ENCODE assay signal across 27 cellular contexts in the genomic region with DNA sequence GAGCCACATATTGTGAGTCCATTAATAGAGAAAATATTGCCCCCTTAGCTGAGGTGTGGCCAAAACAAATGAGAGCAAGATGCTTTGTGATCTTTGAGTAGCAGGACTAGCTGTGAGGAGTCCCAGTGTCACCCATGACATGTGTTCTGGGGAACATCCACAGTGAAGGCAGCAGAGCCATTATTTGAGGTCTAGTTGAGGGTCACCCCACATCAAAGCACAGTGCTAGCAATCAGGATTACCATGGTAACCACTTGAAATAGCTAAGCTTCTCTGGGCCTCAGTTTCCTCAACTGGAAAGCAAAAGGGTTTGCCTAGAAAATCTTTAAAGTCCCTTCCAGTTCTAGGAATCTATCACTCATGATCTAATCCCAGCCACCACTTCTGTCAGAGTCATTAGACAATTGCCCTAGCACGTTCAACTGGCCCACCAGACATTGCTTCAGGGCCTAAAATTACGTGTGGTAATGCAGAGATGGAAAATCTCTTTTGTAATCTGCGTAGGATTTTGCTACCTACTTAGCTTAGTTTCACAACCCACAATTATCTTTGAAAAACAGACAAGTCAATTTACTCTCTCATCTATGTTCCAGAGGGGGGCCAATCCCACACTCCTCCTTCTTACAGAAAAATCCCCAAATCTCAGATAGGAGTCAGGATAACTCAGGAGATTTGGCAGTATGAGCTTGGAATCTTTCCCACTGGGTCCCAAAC.
DNase-seq lines count a peak whose midpoint lies in the region; ATAC-seq and TF ChIP-seq lines count a peak whose summit lies in the region.
"Had no signal": no experiment of that assay in that cellular context is flagged by ENCODE, and none has a peak within 500 bp of the region (broad histone marks: within the 10 kb centered on the region; RNA-seq: fewer than 3 reads in every experiment).

No MANE protein-coding gene starts in this region.

- no peaks in the 10 kb centered on the region for H3K27me3 ChIP-seq in CD4-positive, alpha-beta T cell (ENCODE audit: control insufficient read depth, insufficient read depth, low read length)
- no peaks in the 10 kb centered on the region for H3K27me3 ChIP-seq in HAP-1 (ENCODE audit: low read depth)
- H3K27me3 ChIP-seq: ovary had no signal

- no peak overlapping the region for H3K4me3 ChIP-seq in HAP-1
- H3K4me3 ChIP-seq: ovary, thoracic aorta had no signal

- no peak overlapping the region for H3K4me3 Mint-ChIP-seq in CD4-positive, alpha-beta T cell
- no peak overlapping the region for H3K4me3 Mint-ChIP-seq in activated T-helper 2 cell treated with anti-CD3 and anti-CD28 coated beads, Interferon-gamma antibody, Interleukin-2, Interleukin-4, amounts not matched to agents 10 μg/mL and 5 μg/mL and 100 μg/mL, durations not matched to agents 14 hours and 24 hours and 36 hours (ENCODE audit: low read depth)
- H3K4me3 Mint-ChIP-seq in mesothelial cell of epicardium: no peak overlapping the region
- H3K4me3 Mint-ChIP-seq: activated CD4-positive, alpha-beta memory T cell treated with anti-CD3 and anti-CD28 coated beads, Interleukin-2, amount 10 ng/mL, durations not matched to agents 7 days and 5 days; activated naive CD8-positive, alpha-beta T cell; brain; CD8-positive, alpha-beta T cell; memory B cell; naive B cell; WTC11 had no signal

- peak overlapping the region; percentile 66 for H3K27ac Mint-ChIP-seq in CD4-positive, alpha-beta T cell
- peak overlapping the region; percentile 54 for H3K27ac Mint-ChIP-seq in activated T-helper 2 cell treated with anti-CD3 and anti-CD28 coated beads, Interferon-gamma antibody, Interleukin-2, Interleukin-4, amounts not matched to agents 10 μg/mL and 5 μg/mL and 100 μg/mL, durations not matched to agents 14 hours and 24 hours and 36 hours
- peak overlapping the region; percentile 45 for H3K27ac Mint-ChIP-seq in mesothelial cell of epicardium
- H3K27ac Mint-ChIP-seq: activated CD4-positive, alpha-beta memory T cell treated with anti-CD3 and anti-CD28 coated beads, Interleukin-2, amount 10 ng/mL, durations not matched to agents 7 days and 5 days; CD8-positive, alpha-beta T cell; memory B cell; naive B cell; WTC11 had no signal

- H3K9me3 Mint-ChIP-seq in CD4-positive, alpha-beta T cell: no peaks in the 10 kb centered on the region
- peaks cover 22% of the 10 kb centered on the region for H3K9me3 Mint-ChIP-seq in activated T-helper 2 cell treated with anti-CD3 and anti-CD28 coated beads, Interferon-gamma antibody, Interleukin-2, Interleukin-4, amounts not matched to agents 10 μg/mL and 5 μg/mL and 100 μg/mL, durations not matched to agents 14 hours and 24 hours and 36 hours
- peaks cover 10% of the 10 kb centered on the region for H3K9me3 Mint-ChIP-seq in mesothelial cell of epicardium
- H3K9me3 Mint-ChIP-seq: CD8-positive, alpha-beta T cell had no signal

- H3K4me1 ChIP-seq in HAP-1: peaks cover 5% of the 10 kb centered on the region

- H3K4me1 Mint-ChIP-seq in CD4-positive, alpha-beta T cell (ENCODE audit: low read depth): peaks cover 25% of the 10 kb centered on the region
- peaks cover 58% of the 10 kb centered on the region for H3K4me1 Mint-ChIP-seq in activated T-helper 2 cell treated with anti-CD3 and anti-CD28 coated beads, Interferon-gamma antibody, Interleukin-2, Interleukin-4, amounts not matched to agents 10 μg/mL and 5 μg/mL and 100 μg/mL, durations not matched to agents 14 hours and 24 hours and 36 hours (ENCODE audit: low read depth)
- H3K4me1 Mint-ChIP-seq in mesothelial cell of epicardium: peaks cover 8% of the 10 kb centered on the region
- H3K4me1 Mint-ChIP-seq: memory B cell, naive B cell, WTC11 had no signal

- H3K27me3 Mint-ChIP-seq in CD4-positive, alpha-beta T cell: no peaks in the 10 kb centered on the region
- peaks cover 19% of the 10 kb centered on the region for H3K27me3 Mint-ChIP-seq in activated T-helper 2 cell treated with anti-CD3 and anti-CD28 coated beads, Interferon-gamma antibody, Interleukin-2, Interleukin-4, amounts not matched to agents 10 μg/mL and 5 μg/mL and 100 μg/mL, durations not matched to agents 14 hours and 24 hours and 36 hours (ENCODE audit: low read depth)
- H3K27me3 Mint-ChIP-seq in mesothelial cell of epicardium (ENCODE audit: low read depth): peaks cover 5% of the 10 kb centered on the region

- DNase-seq in CD4-positive, alpha-beta T cell: no peak
- DNase-seq in NCI-H2227 (lab: John Stamatoyannopoulos, UW; ENCODE audit: unreplicated experiment) (peak; percentile 38), mesothelial cell of epicardium (ENCODE audit: low spot score in 2 of 2, unreplicated experiment in 2 of 2) (no peak), HAP-1 (ENCODE audit: low spot score in 2 of 2) (no peak), H4 (ENCODE audit: low spot score) (no peak), foreskin melanocyte (no peak), Ammon's horn (ENCODE audit: low spot score) (no peak)
- DNase-seq in activated T-helper 2 cell treated with anti-CD3 and anti-CD28 coated beads, Interferon-gamma antibody, Interleukin-2, Interleukin-4, amounts not matched to agents 10 μg/mL and 5 μg/mL and 100 μg/mL, durations not matched to agents 14 hours and 24 hours and 36 hours (ENCODE audit: low spot score): no peak
- DNase-seq: activated CD4-positive, alpha-beta memory T cell treated with anti-CD3 and anti-CD28 coated beads, Interleukin-2, amount 10 ng/mL, durations not matched to agents 7 days and 5 days; activated T-cell treated with anti-CD3 and anti-CD28 coated beads, Interleukin-2, amount 50 U/mL, for 1 hour; CD8-positive, alpha-beta T cell; GDM1; H7; IMR-90; left cardiac atrium; naive B cell; NCI-H1417; NCI-H2081 treated with DMSO at 0.1 percent for 48 hours; NCI-H524; NK-92 treated with Interleukin-12 subunit alpha and Interleukin-12 subunit beta, amount 100 ng/mL, for 24 hours; ovary; right cardiac atrium had no signal

- H3K36me3 Mint-ChIP-seq in CD4-positive, alpha-beta T cell (ENCODE audit: low read depth): no peaks in the 10 kb centered on the region
- H3K36me3 Mint-ChIP-seq in activated T-helper 2 cell treated with anti-CD3 and anti-CD28 coated beads, Interferon-gamma antibody, Interleukin-2, Interleukin-4, amounts not matched to agents 10 μg/mL and 5 μg/mL and 100 μg/mL, durations not matched to agents 14 hours and 24 hours and 36 hours (ENCODE audit: low read depth): peaks cover 6% of the 10 kb centered on the region
- H3K36me3 Mint-ChIP-seq in mesothelial cell of epicardium: no peaks in the 10 kb centered on the region
- H3K36me3 Mint-ChIP-seq: activated naive CD8-positive, alpha-beta T cell; brain; CD8-positive, alpha-beta T cell; WTC11 had no signal

- no peaks in the 10 kb centered on the region for H3K9me3 ChIP-seq in CD4-positive, alpha-beta T cell (ENCODE audit: control insufficient read depth, low read length)
- H3K9me3 ChIP-seq in HAP-1: no peaks in the 10 kb centered on the region
- H3K9me3 ChIP-seq: ovary, thoracic aorta had no signal

- no peak for TF ChIP-seq CTCF in CD4-positive, alpha-beta T cell (IDR thresholded peaks at IDR 0.05)
- TF ChIP-seq CTCF in mesothelial cell of epicardium (IDR thresholded peaks at IDR 0.05; ENCODE audit: unreplicated experiment): no peak

- intact Hi-C loops in CD4-positive, alpha-beta T cell (cut with DNase I, micrococcal nuclease): no loop called here
- intact Hi-C loops in activated T-helper 2 cell treated with anti-CD3 and anti-CD28 coated beads, Interferon-gamma antibody, Interleukin-2, Interleukin-4, amounts not matched to agents 10 μg/mL and 5 μg/mL and 100 μg/mL, durations not matched to agents 14 hours and 24 hours and 36 hours (cut with micrococcal nuclease): loop anchor here (2.0 kb wide), 3 partner anchors 19 to 183 kb away; no protein-coding TSS in a partner anchor

- CTCF ChIA-PET in CD4-positive, alpha-beta T cell (lab: Charles Lee): no interaction called here

- POLR2A ChIA-PET in CD4-positive, alpha-beta T cell (lab: Charles Lee): interaction anchor here (0.5 kb wide), 1 partner anchor 189 kb away, joined by 3 read pairs; no protein-coding TSS in a partner anchor

- H3K27ac ChIP-seq in CD4-positive, alpha-beta T cell (ENCODE audit: low read depth, low read length): no peak overlapping the region
- H3K27ac ChIP-seq: ovary, thoracic aorta had no signal

- in situ Hi-C loops in HAP-1 (cut with MboI; ENCODE audit: low sequenced_read_pairs): no loop called here

- H3K36me3 ChIP-seq in HAP-1 (replicated peaks): no peaks in the 10 kb centered on the region
- H3K36me3 ChIP-seq: ovary, thoracic aorta had no signal

- ATAC-seq in CD4-positive, alpha-beta T cell (ENCODE audit: poor library complexity): no peak
- ATAC-seq: CD8-positive, alpha-beta T cell; right cardiac atrium; WTC11 had no signal
